8 cellular contexts compared by ENCODE assay signal in the genomic region with DNA sequence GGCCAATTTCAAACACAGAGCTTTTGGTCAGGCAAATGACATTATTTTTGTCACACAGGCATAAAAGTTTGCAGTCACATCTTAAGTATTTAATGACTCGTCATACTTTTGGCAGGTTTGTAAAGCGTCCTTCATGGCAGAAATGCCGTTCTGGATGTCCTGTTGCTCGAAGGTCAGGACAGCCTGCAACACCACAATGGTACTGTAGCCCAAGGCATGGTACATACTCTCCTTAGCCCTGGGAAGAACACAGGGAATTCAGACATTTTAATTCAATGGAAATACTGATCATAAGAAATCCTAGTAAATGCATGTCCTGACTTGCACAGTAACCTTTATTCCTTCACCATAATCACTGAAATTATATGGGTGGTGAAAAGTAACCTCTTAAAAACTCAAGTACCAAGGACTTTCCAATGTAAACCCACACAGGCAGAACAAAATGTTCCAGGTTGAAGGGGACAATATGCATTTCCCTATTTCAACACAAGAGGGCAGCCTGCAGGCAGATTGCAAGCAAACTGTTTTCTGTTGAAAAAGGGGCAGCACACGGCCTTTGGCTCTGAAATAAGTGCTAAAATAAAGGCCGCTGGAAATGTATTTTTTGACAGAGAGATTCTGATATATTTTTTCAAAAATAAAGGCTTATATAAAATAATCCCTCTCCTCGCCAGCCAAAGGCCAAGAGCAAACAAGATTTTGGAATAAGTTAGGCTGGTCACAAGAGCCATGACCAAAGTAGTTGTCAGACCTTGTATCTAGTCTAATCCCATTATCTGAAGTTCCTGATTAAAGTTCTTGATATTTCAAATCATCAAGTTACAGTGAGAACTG.
DNase-seq lines count a peak whose midpoint lies in the region; ATAC-seq and TF ChIP-seq lines count a peak whose summit lies in the region.

No MANE protein-coding gene starts in this region.

- H3K4me1 Mint-ChIP-seq in mesothelial cell of epicardium, result peaks cover 4% of the 10 kb centered on the region

- H3K27ac ChIP-seq in ACC112 (ENCODE audit: low read depth, low read length), result no peak overlapping the region

- no peak overlapping the region for H3K9ac ChIP-seq in endocrine pancreas (ENCODE audit: control insufficient read depth, insufficient read depth, low read length)

- H3K36me3 ChIP-seq in ACC112 (ENCODE audit: insufficient read depth, low read length) (peaks cover 7% of the 10 kb centered on the region; the same call in 1 of the 2 replicates), endocrine pancreas (ENCODE audit: control insufficient read depth, insufficient read depth, low read length) (no peaks in the 10 kb centered on the region)

- H3K36me3 Mint-ChIP-seq in mesothelial cell of epicardium, result peaks cover 2% of the 10 kb centered on the region

- peaks cover 14% of the 10 kb centered on the region for H3K4me1 ChIP-seq in ACC112 (ENCODE audit: control insufficient read depth, insufficient read depth, low read length, unreplicated experiment)
- H3K4me1 ChIP-seq in endocrine pancreas (ENCODE audit: control insufficient read depth, insufficient read depth, low read length), result no peaks in the 10 kb centered on the region

- no peak overlapping the region for H3K27ac Mint-ChIP-seq in mesothelial cell of epicardium

- peak overlapping the region; percentile 47 for H2AFZ ChIP-seq in ACC112 (ENCODE audit: low read length, unreplicated experiment)

- no peaks in the 10 kb centered on the region for H3K9me3 ChIP-seq in endocrine pancreas (ENCODE audit: control insufficient read depth, low read length)

- DNase-seq in NCI-H446 (lab: John Stamatoyannopoulos, UW) (peak; percentile 72 to 88), mesothelial cell of epicardium (ENCODE audit: low spot score in 2 of 2, unreplicated experiment in 2 of 2) (peak in 1 of 2 experiments; percentile 57)
- peak; percentile 34 for DNase-seq in activated CD4-positive, alpha-beta T cell treated with anti-CD3 and anti-CD28 coated beads, Interleukin-2, amount 50 U/mL, for 1 hour
- peak; percentile 16 to 27 for DNase-seq in stimulated activated CD8-positive, alpha-beta memory T cell treated with anti-CD3 and anti-CD28 coated beads, Interleukin-7, amount 100 ng/mL, for 1 hour (ENCODE audit: low read depth in 2 of 2)

- H3K4me3 ChIP-seq in ACC112 (ENCODE audit: low read depth, low read length) (no peak overlapping the region), endocrine pancreas (ENCODE audit: control insufficient read depth, insufficient read depth, low read length) (peak overlapping the region; percentile 3)

- no peaks in the 10 kb centered on the region for H3K27me3 Mint-ChIP-seq in mesothelial cell of epicardium (ENCODE audit: low read depth)

- no peaks in the 10 kb centered on the region for H3K79me2 ChIP-seq in ACC112 (ENCODE audit: control insufficient read depth, insufficient read depth, low read length, unreplicated experiment)

- H3K4me3 Mint-ChIP-seq in mesothelial cell of epicardium, result no peak overlapping the region

- no peaks in the 10 kb centered on the region for H3K27me3 ChIP-seq in ACC112 (ENCODE audit: insufficient read depth, low read length)
- H3K27me3 ChIP-seq in endocrine pancreas (ENCODE audit: control insufficient read depth, insufficient read depth, low read length), result no peaks in the 10 kb centered on the region

- peak; percentile 80 for ATAC-seq in GM18502 (IDR thresholded peaks at IDR 0.05; ENCODE audit: poor library complexity, unreplicated experiment)
- peak; percentile 69 for ATAC-seq in HG03066 (IDR thresholded peaks at IDR 0.05; ENCODE audit: low read depth, unreplicated experiment)

- peaks cover 3% of the 10 kb centered on the region for H3K9me3 Mint-ChIP-seq in mesothelial cell of epicardium

- TF ChIP-seq CTCF in mesothelial cell of epicardium (IDR thresholded peaks at IDR 0.05; ENCODE audit: unreplicated experiment), result peak; percentile 88
